Comparison of ENCODE assay signal across 7 cellular contexts in the genomic region with DNA sequence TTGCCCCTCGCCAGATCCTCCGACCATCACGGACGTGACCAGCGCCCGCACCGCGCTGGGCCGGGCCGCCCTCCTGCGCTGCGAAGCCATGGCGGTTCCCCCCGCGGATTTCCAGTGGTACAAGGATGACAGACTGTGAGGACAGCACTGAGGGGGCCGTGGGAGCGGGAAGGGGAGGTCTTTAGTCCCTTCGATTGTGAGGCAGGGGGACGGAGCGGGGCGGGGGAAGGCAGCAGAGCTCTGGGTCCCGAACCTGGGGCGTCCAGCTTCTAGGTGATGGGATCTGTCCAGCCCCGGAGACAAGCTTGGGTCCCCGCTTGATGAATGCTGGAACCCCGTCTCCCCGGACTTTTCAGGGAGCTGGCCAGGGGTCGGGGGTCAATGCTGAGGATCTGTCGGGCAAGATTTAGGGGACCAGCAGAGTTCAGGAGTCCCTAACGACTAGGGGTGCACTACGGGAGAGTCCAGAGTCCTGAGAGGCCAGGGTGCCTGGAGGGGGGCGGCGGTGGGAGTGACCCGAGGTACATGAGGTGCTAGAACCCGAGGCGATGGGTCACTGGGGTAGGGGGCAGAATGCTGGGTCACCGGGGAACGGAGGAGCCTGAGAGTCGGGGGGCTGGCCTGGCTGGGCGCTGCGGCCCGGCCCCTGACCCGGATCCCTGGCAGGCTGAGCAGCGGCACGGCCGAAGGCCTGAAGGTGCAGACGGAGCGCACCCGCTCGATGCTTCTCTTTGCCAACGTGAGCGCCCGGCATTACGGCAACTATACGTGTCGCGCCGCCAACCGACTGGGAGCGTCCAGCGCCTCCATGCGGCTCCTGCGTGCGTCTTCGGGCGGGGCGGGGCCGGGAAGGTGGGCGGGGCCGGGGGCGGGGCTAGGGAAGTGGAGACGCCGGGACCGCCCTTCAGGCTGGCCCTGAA. TPM values are rescaled to one million over a fixed set of nuclear protein-coding genes. Genes with fewer than 3 reads are reported as not detected.
DNase-seq lines count a peak whose midpoint lies in the region; ATAC-seq, FAIRE-seq and TF ChIP-seq lines count a peak whose summit lies in the region.

No MANE protein-coding gene starts in this region.

- H3K4me3 ChIP-seq in IMR-90 (ENCODE audit: insufficient read depth, low read depth, low read length) (peak overlapping the region; percentile 23; the same call in 1 of the 2 replicates), epithelial cell of esophagus (ENCODE audit: low read length) (peak overlapping the region; percentile 11), pancreas (no peak overlapping the region)

- no peak overlapping the region for H4K8ac ChIP-seq in IMR-90 (ENCODE audit: low read depth in 2 of 2, low read length in 2 of 2)

- H2BK20ac ChIP-seq in IMR-90 (ENCODE audit: low read depth, low read length) = no peak overlapping the region

- H2AK5ac ChIP-seq in IMR-90 (ENCODE audit: low read depth, low read length) = no peak overlapping the region

- H2BK15ac ChIP-seq in IMR-90 (ENCODE audit: low read depth, low read length) = no peak overlapping the region

- BruUV-seq in IMR-90 (replicated peaks; lab: Mats Ljungman, UMichigan) = no TSS peak

- H3K79me1 ChIP-seq in IMR-90 (ENCODE audit: low read depth in 1 of 2, low read length in 2 of 2) = no peaks in the 10 kb centered on the region

- H2BK5ac ChIP-seq in IMR-90 (ENCODE audit: low read depth, low read length, poor library complexity, severe bottlenecking) = no peak overlapping the region

- dilution Hi-C loops in IMR-90 (cut with HindIII; ENCODE audit: low sequenced_read_pairs, unreplicated experiment) = no loop called here

- no peak overlapping the region for H3K14ac ChIP-seq in IMR-90 (replicated peaks; ENCODE audit: low read depth, low read length)

- peak; percentile 91 for ATAC-seq in IMR-90 (ENCODE audit: low read depth)
- peak; percentile 53 to 93 (median 73) for ATAC-seq in pancreas

- H3K27ac ChIP-seq in IMR-90 (ENCODE audit: insufficient read depth, low read length) = no peak overlapping the region
- no peak overlapping the region for H3K27ac ChIP-seq in pancreas

- no peak overlapping the region for H3K4ac ChIP-seq in IMR-90 (ENCODE audit: low read depth, low read length)

- H2BK120ac ChIP-seq in IMR-90 (ENCODE audit: low read depth, low read length) = no peak overlapping the region

- no peak overlapping the region for H3K18ac ChIP-seq in IMR-90 (ENCODE audit: low read depth, low read length)

- peak overlapping the region; percentile 46; the same call in 1 of the 2 replicates for H3K4me2 ChIP-seq in IMR-90 (ENCODE audit: low read depth, low read length)

- CTCF ChIA-PET in IMR-90 (lab: Yijun Ruan, JAX) = no interaction called here

- intact Hi-C loops in IMR-90 (cut with micrococcal nuclease) (no loop called here), pancreas (cut with DNase I) (no loop called here)
- intact Hi-C loops in activated CD4-positive, alpha-beta T cell treated with anti-CD3 and anti-CD28 coated beads, Interleukin-2, amount 10 ng/mL, durations not matched to agents 24 days and 14 days (cut with micrococcal nuclease) = no loop called here

- peaks cover 4% of the 10 kb centered on the region for H3K9me3 Mint-ChIP-seq in activated CD4-positive, alpha-beta T cell treated with anti-CD3 and anti-CD28 coated beads, Interleukin-2, amount 10 ng/mL, durations not matched to agents 24 days and 14 days

- H4K91ac ChIP-seq in IMR-90 (ENCODE audit: insufficient read depth, low read depth, low read length) = no peak overlapping the region

- H3K9me1 ChIP-seq in IMR-90 (ENCODE audit: insufficient read depth, low read length) = no peaks in the 10 kb centered on the region

- no peak overlapping the region for H4K5ac ChIP-seq in IMR-90 (ENCODE audit: low read depth, low read length)

- peaks cover 7% of the 10 kb centered on the region for H3K36me3 Mint-ChIP-seq in activated CD4-positive, alpha-beta T cell treated with anti-CD3 and anti-CD28 coated beads, Interleukin-2, amount 10 ng/mL, durations not matched to agents 24 days and 14 days (ENCODE audit: low read depth)

- H3K4me3 Mint-ChIP-seq in activated CD4-positive, alpha-beta T cell treated with anti-CD3 and anti-CD28 coated beads, Interleukin-2, amount 10 ng/mL, durations not matched to agents 24 days and 14 days = peak overlapping the region; percentile 74

- H3K27ac Mint-ChIP-seq in activated CD4-positive, alpha-beta T cell treated with anti-CD3 and anti-CD28 coated beads, Interleukin-2, amount 10 ng/mL, durations not matched to agents 24 days and 14 days = peak overlapping the region; percentile 70

- DNase-seq in IMR-90 (peak; percentile 17), epithelial cell of esophagus (ENCODE audit: low read depth) (peak; percentile 44), pancreas (peak in 2 of 6 donors; percentile 28 to 39), NCI-H2081 (lab: John Stamatoyannopoulos, UW) (no peak), NCI-H524 treated with DMSO at 0.1 percent for 48 hours (lab: John Stamatoyannopoulos, UW) (no peak), ureter (ENCODE audit: low spot score) (no peak)
- peak; percentile 88 for DNase-seq in activated CD4-positive, alpha-beta T cell treated with anti-CD3 and anti-CD28 coated beads, Interleukin-2, amount 10 ng/mL, durations not matched to agents 24 days and 14 days

- no peaks in the 10 kb centered on the region for H3K36me3 ChIP-seq in IMR-90 (ENCODE audit: control insufficient read depth, insufficient read depth, low read length)
- H3K36me3 ChIP-seq in pancreas = no peaks in the 10 kb centered on the region

- H3K27me3 Mint-ChIP-seq in activated CD4-positive, alpha-beta T cell treated with anti-CD3 and anti-CD28 coated beads, Interleukin-2, amount 10 ng/mL, durations not matched to agents 24 days and 14 days = peaks cover 37% of the 10 kb centered on the region

- peak overlapping the region; percentile 75 for H2AFZ ChIP-seq in IMR-90 (replicated peaks; ENCODE audit: low read length, poor library complexity)

- no peaks in the 10 kb centered on the region for H4K20me1 ChIP-seq in IMR-90 (ENCODE audit: insufficient read depth, low read length)

- peak overlapping the region; percentile 15; the same call in 1 of the 2 replicates for H3K9ac ChIP-seq in IMR-90 (ENCODE audit: low read depth, low read length)

- H3K9me3 ChIP-seq in IMR-90 (ENCODE audit: control insufficient read depth, insufficient read depth, low read length) = no peaks in the 10 kb centered on the region
- no peaks in the 10 kb centered on the region for H3K9me3 ChIP-seq in pancreas

- peaks cover 4% of the 10 kb centered on the region; the same call in 1 of the 2 replicates for H3K27me3 ChIP-seq in IMR-90 (ENCODE audit: control insufficient read depth, insufficient read depth, low read length)
- H3K27me3 ChIP-seq in pancreas = peaks cover 0 to 13% (median 3%) of the 10 kb centered on the region in 4 donors

- in situ Hi-C loops in IMR-90 (cut with MboI; ENCODE audit: low sequenced_read_pairs) = no loop called here

- no peak for TF ChIP-seq RAD21 in IMR-90 (IDR thresholded peaks at IDR 0.05; ENCODE audit: low read length)

- no peaks in the 10 kb centered on the region for H3K4me1 ChIP-seq in IMR-90 (ENCODE audit: control insufficient read depth, insufficient read depth, low read length)
- peaks cover 0 to 4% (median 0%) of the 10 kb centered on the region in 3 donors for H3K4me1 ChIP-seq in pancreas

- no peak overlapping the region for H3K56ac ChIP-seq in IMR-90 (ENCODE audit: extremely low read depth, insufficient read depth, low read length)

- 0 out of 2 replicates have a peak, but pooled peaks have one; percentile 11 for TF ChIP-seq CTCF in IMR-90 (conservative IDR thresholded peaks at IDR 0.05; ENCODE audit: low read depth, low read length)
- TF ChIP-seq CTCF in epithelial cell of esophagus (IDR thresholded peaks at IDR 0.05; ENCODE audit: insufficient read depth, low read depth, low read length, missing control alignments) = no peak
- no peak for TF ChIP-seq CTCF in pancreas (IDR thresholded peaks at IDR 0.05)

- 8% methylated on average over 54 of the region's 74 CpGs; no CpG with 5 or more reads in 1 of the 2 experiments for WGBS in IMR-90 (ENCODE audit: extremely low coverage in 2 of 2, insufficient read length in 1 of 2), 2 experiments
- 3 to 5% methylated on average over 64 to 74 of the region's 74 CpGs for WGBS in pancreas, 2 donors

- H3K4me1 Mint-ChIP-seq in activated CD4-positive, alpha-beta T cell treated with anti-CD3 and anti-CD28 coated beads, Interleukin-2, amount 10 ng/mL, durations not matched to agents 24 days and 14 days = peaks cover 15% of the 10 kb centered on the region

- H3K23ac ChIP-seq in IMR-90 (ENCODE audit: low read depth, low read length) = no peak overlapping the region

- POLR2A ChIA-PET in IMR-90 (lab: Charles Lee; ENCODE audit: unreplicated experiment) = no interaction called here

- H2AK9ac ChIP-seq in IMR-90 (replicated peaks; ENCODE audit: low read depth, low read length, poor library complexity) = no peak overlapping the region

- no peak for TF ChIP-seq POLR2A in IMR-90 (IDR thresholded peaks at IDR 0.05; ENCODE audit: low read depth, low read length)

- no peak for FAIRE-seq in pancreas (lab: Jason Lieb, UNC)

RNA-seq across cellular contexts. Expression of a gene that starts 14.6 kb away (rescaled TPM):
- total RNA-seq in IMR-90 (2012; rRNA removed) = under 0.01 and 0.18 TPM in 2 replicates
- 1.2 and 1.4 TPM in 2 replicates for polyA plus RNA-seq in IMR-90 (2012; rRNA removed)
- 0.55 and 0.85 TPM in 2 replicates for polyA plus RNA-seq in IMR-90 (2012; cell fraction: cytosol; rRNA removed)
- 2.2 and 4.0 TPM in 2 replicates for polyA plus RNA-seq in IMR-90 (2012; cell fraction: nucleus; rRNA removed; ENCODE audit: low replicate concordance)
- total RNA-seq in activated CD4-positive, alpha-beta T cell treated with anti-CD3 and anti-CD28 coated beads, Interleukin-2, amount 10 ng/mL, durations not matched to agents 24 days and 14 days = 7.1 and 7.2 TPM in 2 replicates
- total RNA-seq in pancreas = 1 to 10 TPM in 1 of 6 donors, under 1 TPM in 4, not detected in 1; 0.16 to 1.1 (median 0.35) TPM
- polyA plus RNA-seq in pancreas = under 1 TPM; 0.94 to 0.99 TPM
- 2.1 TPM for total RNA-seq in ureter

RNA-seq across cellular contexts. Expression of a gene that starts 15.9 kb away (rescaled TPM):
- total RNA-seq in IMR-90 (2012; rRNA removed) = not detected in 2 replicates
- polyA plus RNA-seq in IMR-90 (2012; rRNA removed) = not detected in 2 replicates
- 0.05 TPM in 1 of 2 replicates, not detected in the other for polyA plus RNA-seq in IMR-90 (2012; cell fraction: cytosol; rRNA removed)
- 0.03 and 0.04 TPM in 2 replicates for polyA plus RNA-seq in IMR-90 (2012; cell fraction: nucleus; rRNA removed; ENCODE audit: low replicate concordance)
- 1.2 and 1.8 TPM in 2 replicates for total RNA-seq in activated CD4-positive, alpha-beta T cell treated with anti-CD3 and anti-CD28 coated beads, Interleukin-2, amount 10 ng/mL, durations not matched to agents 24 days and 14 days
- under 1 TPM in 2 of 6 donors, not detected in 4; 0.06 to 0.09 TPM for total RNA-seq in pancreas
- polyA plus RNA-seq in pancreas = under 1 TPM; 0.07 to 0.08 TPM
- total RNA-seq in ureter = not detected

RNA-seq across cellular contexts. Expression of a gene that starts 38.9 kb away (rescaled TPM):
- total RNA-seq in IMR-90 (2012; rRNA removed) (166 and 175 TPM in 2 replicates), pancreas (10 to 100 TPM; 34.0 to 50.2 (median 45.0) TPM), ureter (73.4 TPM)
- polyA plus RNA-seq in IMR-90 (2012; rRNA removed) (141 and 151 TPM in 2 replicates), pancreas (10 to 100 TPM; 56.3 to 77.4 TPM)
- polyA plus RNA-seq in IMR-90 (2012; cell fraction: cytosol; rRNA removed) = 243 and 354 TPM in 2 replicates
- 69.2 and 121 TPM in 2 replicates for polyA plus RNA-seq in IMR-90 (2012; cell fraction: nucleus; rRNA removed; ENCODE audit: low replicate concordance)
- 194 and 199 TPM in 2 replicates for total RNA-seq in activated CD4-positive, alpha-beta T cell treated with anti-CD3 and anti-CD28 coated beads, Interleukin-2, amount 10 ng/mL, durations not matched to agents 24 days and 14 days

RNA-seq across cellular contexts. Expression of a gene that starts 41.5 kb away (rescaled TPM):
- total RNA-seq in IMR-90 (2012; rRNA removed) (not detected in 2 replicates), pancreas (1 to 10 TPM in 1 of 6 donors, under 1 TPM in 4, not detected in 1; 0.46 to 1.5 (median 0.61) TPM), ureter (1.7 TPM)
- polyA plus RNA-seq in IMR-90 (2012; rRNA removed) (not detected in 2 replicates), pancreas (1 to 10 TPM; 4.3 to 7.7 TPM)
- not detected in 2 replicates for polyA plus RNA-seq in IMR-90 (2012; cell fraction: cytosol; rRNA removed)
- not detected in 2 replicates for polyA plus RNA-seq in IMR-90 (2012; cell fraction: nucleus; rRNA removed; ENCODE audit: low replicate concordance)
- total RNA-seq in activated CD4-positive, alpha-beta T cell treated with anti-CD3 and anti-CD28 coated beads, Interleukin-2, amount 10 ng/mL, durations not matched to agents 24 days and 14 days = 18.7 and 19.6 TPM in 2 replicates

RNA-seq across cellular contexts. Expression of a gene that starts 45.1 kb away (rescaled TPM):
- total RNA-seq in IMR-90 (2012; rRNA removed) (not detected in 2 replicates), pancreas (1 to 10 TPM in 3 of 6 donors, under 1 TPM in 1, not detected in 2; 0.98 to 2.1 (median 1.3) TPM), ureter (1.7 TPM)
- polyA plus RNA-seq in IMR-90 (2012; rRNA removed) (not detected in 2 replicates), pancreas (under 1 TPM; 0.56 to 0.80 TPM)
- not detected in 2 replicates for polyA plus RNA-seq in IMR-90 (2012; cell fraction: cytosol; rRNA removed)
- polyA plus RNA-seq in IMR-90 (2012; cell fraction: nucleus; rRNA removed; ENCODE audit: low replicate concordance) = not detected in 2 replicates
- 363 and 379 TPM in 2 replicates for total RNA-seq in activated CD4-positive, alpha-beta T cell treated with anti-CD3 and anti-CD28 coated beads, Interleukin-2, amount 10 ng/mL, durations not matched to agents 24 days and 14 days

Comparison
In these comparisons a context has a peak if more than half of its experiments do, and no peak if none do; other contexts are left out.
1. DNase-seq: peak in IMR-90 (single experiment), activated CD4-positive, alpha-beta T cell treated with anti-CD3 and anti-CD28 coated beads, Interleukin-2, amount 10 ng/mL, durations not matched to agents 24 days and 14 days (single experiment) and epithelial cell of esophagus (single experiment); none in NCI-H2081 (0 of 2), NCI-H524 treated with DMSO at 0.1 percent for 48 hours (single experiment) and ureter (single experiment).
2. H3K4me3 ChIP-seq: peak in IMR-90 (single experiment) and epithelial cell of esophagus (single experiment); none in pancreas (0 of 4).